Comparison of ENCODE assay signal across 29 cellular contexts in the genomic region with DNA sequence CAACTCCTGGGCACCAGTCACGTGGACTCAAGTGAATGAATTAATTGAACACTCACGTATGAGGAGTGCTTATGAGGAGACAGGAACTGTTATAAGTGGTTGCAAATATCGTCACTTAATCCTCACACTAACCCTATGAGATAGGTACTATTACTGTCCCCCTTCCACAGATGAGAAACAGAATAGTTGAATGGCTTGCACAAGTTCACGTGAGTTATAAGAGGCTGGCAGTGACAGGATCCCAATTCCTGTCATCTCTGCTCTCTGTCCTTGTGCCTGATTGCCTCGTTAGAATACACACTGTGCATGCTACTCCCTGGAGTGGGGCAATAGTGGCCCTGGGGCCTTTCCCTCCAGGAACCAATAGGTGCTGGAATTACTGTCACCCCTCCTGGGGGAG.
"Had no signal": no experiment of that assay in that cellular context is flagged by ENCODE, and none has a peak within 500 bp of the region (broad histone marks: within the 10 kb centered on the region; RNA-seq: fewer than 3 reads in every experiment).

No MANE protein-coding gene starts in this region.

- H3K4me1 ChIP-seq: parathyroid adenoma, right lobe of liver had no signal

- H2AFZ ChIP-seq: parathyroid adenoma had no signal

- DNase-seq: activated B cell treated with CpG ODN at 0.5 μM for 24 hours; activated CD4-positive, alpha-beta T cell treated with anti-CD3 and anti-CD28 coated beads, Interleukin-2, amount 50 U/mL, for 1 hour; activated CD8-positive, alpha-beta T cell treated with anti-CD3 and anti-CD28 coated beads for 36 hours; activated naive CD4-positive, alpha-beta T cell; activated T-cell treated with anti-CD3 and anti-CD28 coated beads, Interleukin-2, amount 50 U/mL, for 4 hours; anterior cingulate cortex; cerebellar nuclear complex; effector memory CD4-positive, alpha-beta T cell; erythroblast; gastrocnemius medialis; glutamatergic neuron; hypothalamus; immature natural killer cell; naive B cell; right lobe of liver; stimulated activated CD4-positive, alpha-beta T cell treated with anti-CD3 and anti-CD28 coated beads, Interleukin-12 subunit alpha, Interleukin-12 subunit beta, amount 100 ng/mL, for 4 hours; stimulated activated CD4-positive, alpha-beta T cell treated with anti-CD3 and anti-CD28 coated beads, Interleukin-4, amount 100 ng/mL, for 24 hours; T-cell; upper lobe of left lung had no signal

- H3K27ac ChIP-seq: coronary artery, dorsolateral prefrontal cortex, parathyroid adenoma, right lobe of liver, thoracic aorta, upper lobe of left lung had no signal

- ATAC-seq: activated CD8-positive, alpha-beta T cell treated with anti-CD3 and anti-CD28 coated beads for 36 hours; activated T-cell treated with anti-CD3 and anti-CD28 coated beads, Interleukin-2, amount 50 U/mL, for 4 hours; activated T-helper 17 cell treated with anti-CD3 and anti-CD28 coated beads, Interleukin-2, amount 50 U/mL, for 72 hours; gastrocnemius medialis; left lobe of liver; right lobe of liver; stimulated activated effector memory CD8-positive, alpha-beta T cell treated with anti-CD3 and anti-CD28 coated beads, Interleukin-12 subunit alpha, Interleukin-12 subunit beta, amount 100 ng/mL, for 72 hours; T-cell had no signal

- H3K4me1 Mint-ChIP-seq: activated B cell treated with CpG ODN at 0.5 μM for 24 hours; activated T-helper 17 cell treated with anti-CD3 and anti-CD28 coated beads, Interleukin-2, amount 50 U/mL, for 72 hours; immature natural killer cell; T-cell had no signal

- H3K36me3 Mint-ChIP-seq: activated naive CD8-positive, alpha-beta T cell; immature natural killer cell; naive B cell; stimulated activated effector memory CD8-positive, alpha-beta T cell treated with anti-CD3 and anti-CD28 coated beads, Interleukin-12 subunit alpha, Interleukin-12 subunit beta, amount 100 ng/mL, for 72 hours; T-cell had no signal

- H3K27me3 Mint-ChIP-seq: activated naive CD8-positive, alpha-beta T cell had no signal

- H3K79me2 ChIP-seq: parathyroid adenoma had no signal

- H3K27me3 ChIP-seq: dorsolateral prefrontal cortex, gastrocnemius medialis, right lobe of liver, upper lobe of left lung had no signal

- H3K4me3 ChIP-seq: coronary artery, dorsolateral prefrontal cortex, gastrocnemius medialis, right lobe of liver, thoracic aorta, upper lobe of left lung had no signal

- H3K4me3 Mint-ChIP-seq: activated B cell treated with CpG ODN at 0.5 μM for 24 hours; activated CD8-positive, alpha-beta T cell treated with anti-CD3 and anti-CD28 coated beads for 36 hours; activated naive CD8-positive, alpha-beta T cell; activated T-cell treated with anti-CD3 and anti-CD28 coated beads, Interleukin-2, amount 50 U/mL, for 4 hours; activated T-helper 17 cell treated with anti-CD3 and anti-CD28 coated beads, Interleukin-2, amount 50 U/mL, for 72 hours; immature natural killer cell; naive B cell; stimulated activated effector memory CD8-positive, alpha-beta T cell treated with anti-CD3 and anti-CD28 coated beads, Interleukin-12 subunit alpha, Interleukin-12 subunit beta, amount 100 ng/mL, for 72 hours; stimulated activated naive CD8-positive, alpha-beta T cell treated with anti-CD3 and anti-CD28 coated beads, Interleukin-15, Interleukin-2, amounts not matched to agents 100 ng/mL and 50 ng/mL, for 24 hours; T-cell; T-helper 2 cell treated with Interferon-gamma antibody and Interleukin-4, amounts not matched to agents 5 μg/mL and 100 μg/mL, for 36 hours had no signal

- H3K27ac Mint-ChIP-seq: activated B cell treated with CpG ODN at 0.5 μM for 24 hours; activated CD8-positive, alpha-beta T cell treated with anti-CD3 and anti-CD28 coated beads for 36 hours; activated naive CD8-positive, alpha-beta T cell; activated T-helper 17 cell treated with anti-CD3 and anti-CD28 coated beads, Interleukin-2, amount 50 U/mL, for 72 hours; immature natural killer cell; naive B cell; stimulated activated effector memory CD8-positive, alpha-beta T cell treated with anti-CD3 and anti-CD28 coated beads, Interleukin-12 subunit alpha, Interleukin-12 subunit beta, amount 100 ng/mL, for 72 hours; stimulated activated naive CD8-positive, alpha-beta T cell treated with anti-CD3 and anti-CD28 coated beads, Interleukin-15, Interleukin-2, amounts not matched to agents 100 ng/mL and 50 ng/mL, for 24 hours; T-cell; T-helper 2 cell treated with Interferon-gamma antibody and Interleukin-4, amounts not matched to agents 5 μg/mL and 100 μg/mL, for 36 hours had no signal

- H3K9me3 ChIP-seq: gastrocnemius medialis, right lobe of liver, thoracic aorta, upper lobe of left lung had no signal

- H3K36me3 ChIP-seq: gastrocnemius medialis, right lobe of liver, thoracic aorta, upper lobe of left lung had no signal
